Comparison of ENCODE assay signal across 19 cellular contexts in genomic region chr11:19466314-19466713, GRCh38.
DNase-seq lines count a peak whose midpoint lies in the region; ATAC-seq lines count a peak whose summit lies in the region.
"Had no signal": no experiment of that assay in that cellular context is flagged by ENCODE, and none has a peak within 500 bp of the region (broad histone marks: within the 10 kb centered on the region; RNA-seq: fewer than 3 reads in every experiment).

No MANE protein-coding gene starts in this region.

- ATAC-seq in GM19452 (IDR thresholded peaks at IDR 0.05; ENCODE audit: unreplicated experiment), result no peak
- no peak for ATAC-seq in GM19324 (IDR thresholded peaks at IDR 0.05; ENCODE audit: low FRiP score, unreplicated experiment)
- ATAC-seq: A549, T-cell had no signal

- DNase-seq in COR-L47 (lab: John Stamatoyannopoulos, UW) (peak; percentile 44), NCI-H1105 (lab: John Stamatoyannopoulos, UW) (peak; percentile 77), NCI-H2171 (lab: John Stamatoyannopoulos, UW) (peak; percentile 37), inferior parietal cortex (ENCODE audit: extremely low spot score) (peak; percentile 34)
- DNase-seq in NK-92 treated with Interleukin-12 subunit alpha and Interleukin-12 subunit beta, amount 100 ng/mL, for 24 hours (lab: John Stamatoyannopoulos, UW), result no peak
- DNase-seq: CD8-positive, alpha-beta memory T cell; GF-D8; H7; MM.1S; NCI-H2081; NCI-H510A; NCI-H774; Peyer's patch; SHP77; SK-N-SH; T-cell had no signal
